Comparison of ENCODE assay signal across 8 cellular contexts in genomic region chr11:119584193-119585037, GRCh38.
DNase-seq lines count a peak whose midpoint lies in the region; FAIRE-seq and TF ChIP-seq lines count a peak whose summit lies in the region.

No MANE protein-coding gene starts in this region.

- no peaks in the 10 kb centered on the region for H3K4me1 ChIP-seq in endocrine pancreas (ENCODE audit: control insufficient read depth, insufficient read depth, low read length)
- peaks cover 25% of the 10 kb centered on the region for H3K4me1 ChIP-seq in suprapubic skin

- TF ChIP-seq CTCF in suprapubic skin (IDR thresholded peaks at IDR 0.05): no peak

- H3K9ac ChIP-seq in endocrine pancreas (ENCODE audit: control insufficient read depth, insufficient read depth, low read length): peak overlapping the region; percentile 35

- H3K27me3 ChIP-seq in endocrine pancreas (ENCODE audit: control insufficient read depth, insufficient read depth, low read length) (no peaks in the 10 kb centered on the region), suprapubic skin (peaks cover 7% of the 10 kb centered on the region)

- no peak for FAIRE-seq in GM19239 (lab: Jason Lieb, UNC)

- WGBS in suprapubic skin: 2% methylated on average over 42 of the region's 56 CpGs

- TF ChIP-seq POLR2A in suprapubic skin (IDR thresholded peaks at IDR 0.05): no peak

- H3K27ac ChIP-seq in suprapubic skin: peak overlapping the region; percentile 91

- TF ChIP-seq EP300 in suprapubic skin (IDR thresholded peaks at IDR 0.05): no peak

- H3K36me3 ChIP-seq in endocrine pancreas (ENCODE audit: control insufficient read depth, insufficient read depth, low read length): no peaks in the 10 kb centered on the region
- no peaks in the 10 kb centered on the region for H3K36me3 ChIP-seq in suprapubic skin

- H3K9me3 ChIP-seq in endocrine pancreas (ENCODE audit: control insufficient read depth, low read length): no peaks in the 10 kb centered on the region
- peaks cover 4% of the 10 kb centered on the region for H3K9me3 ChIP-seq in suprapubic skin

- peak overlapping the region; percentile 51 for H3K4me3 ChIP-seq in Jurkat, Clone E6-1 (ENCODE audit: low read length)
- H3K4me3 ChIP-seq in endocrine pancreas (ENCODE audit: control insufficient read depth, insufficient read depth, low read length) (no peak overlapping the region), suprapubic skin (peak overlapping the region; percentile 57)

- peak; percentile 38 for DNase-seq in CD1c-positive myeloid dendritic cell (ENCODE audit: extremely low spot score)
- peak; percentile 88 for DNase-seq in Jurkat, Clone E6-1 (ENCODE audit: low read depth, low spot score)
- DNase-seq in SK-N-DZ (ENCODE audit: low spot score): peak; percentile 50
- peak; percentile 14 to 72 for DNase-seq in lung microvascular endothelial cell (ENCODE audit: low read depth in 2 of 2)
- peak in 1 of 2 donors; percentile 72 for DNase-seq in suprapubic skin (ENCODE audit: low spot score in 2 of 2)
- no peak for DNase-seq in stimulated activated naive CD4-positive, alpha-beta T cell (lab: John Stamatoyannopoulos, UW)
- no peak for DNase-seq in GM19239 (ENCODE audit: insufficient read length, low spot score)

Comparison
In these comparisons a context has a peak if more than half of its experiments do, and no peak if none do; other contexts are left out.
1. DNase-seq: peak in CD1c-positive myeloid dendritic cell (single experiment), Jurkat, Clone E6-1 (single experiment), SK-N-DZ (single experiment) and lung microvascular endothelial cell (2 of 2); none in stimulated activated naive CD4-positive, alpha-beta T cell (0 of 6) and GM19239 (single experiment).